14 cellular contexts compared by ENCODE assay signal in genomic region chr10:131908151-131908550, GRCh38. TPM values are rescaled to one million over a fixed set of nuclear protein-coding genes. Genes with fewer than 3 reads are reported as not detected.
A peak's percentile ranks its signal among the peaks of the same experiment; 100 is the strongest.
DNase-seq lines count a peak whose midpoint lies in the region; ATAC-seq and TF ChIP-seq lines count a peak whose summit lies in the region.
"Had no signal": no experiment of that assay in that cellular context is flagged by ENCODE, and none has a peak within 500 bp of the region (broad histone marks: within the 10 kb centered on the region; RNA-seq: fewer than 3 reads in every experiment).

No MANE protein-coding gene starts in this region.

- peaks cover 27 to 45% (median 42%) of the 10 kb centered on the region in 3 donors for H3K4me1 Mint-ChIP-seq in IgD-negative memory B cell
- H3K4me1 Mint-ChIP-seq in activated naive CD8-positive, alpha-beta T cell treated with anti-CD3 and anti-CD28 coated beads, Interleukin-2, amount 50 U/mL, for 24 hours = peaks cover 76% of the 10 kb centered on the region
- peaks cover 18% of the 10 kb centered on the region for H3K4me1 Mint-ChIP-seq in neural crest cell

- no peak overlapping the region for H4K91ac ChIP-seq in mesenchymal stem cell (ENCODE audit: low read length)

- H2BK15ac ChIP-seq in mesenchymal stem cell (ENCODE audit: low read depth, poor library complexity, severe bottlenecking) = no peak overlapping the region

- H3K4me2 ChIP-seq in mesenchymal stem cell (ENCODE audit: low read length, poor library complexity, severe bottlenecking) = no peak overlapping the region

- H4K8ac ChIP-seq in mesenchymal stem cell (ENCODE audit: low read length) = no peak overlapping the region

- H3K27me3 Mint-ChIP-seq in IgD-negative memory B cell (no peaks in the 10 kb centered on the region), neural crest cell (ENCODE audit: low read depth) (no peaks in the 10 kb centered on the region)
- H3K27me3 Mint-ChIP-seq in activated naive CD8-positive, alpha-beta T cell treated with anti-CD3 and anti-CD28 coated beads, Interleukin-2, amount 50 U/mL, for 24 hours = no peaks in the 10 kb centered on the region

- H2AK5ac ChIP-seq in mesenchymal stem cell (ENCODE audit: low read length, severe bottlenecking) = no peak overlapping the region

- DNase-seq in NCI-H82 (lab: John Stamatoyannopoulos, UW) = peak; percentile 56
- DNase-seq in NCI-H82 treated with DMSO at 0.1 percent for 48 hours (lab: John Stamatoyannopoulos, UW; ENCODE audit: unreplicated experiment) = no peak
- DNase-seq in activated naive CD8-positive, alpha-beta T cell treated with anti-CD3 and anti-CD28 coated beads, Interleukin-2, amount 50 U/mL, for 24 hours = no peak
- no peak for DNase-seq in neural crest cell (ENCODE audit: low read depth, low spot score)
- DNase-seq in sciatic nerve (ENCODE audit: low spot score) = no peak
- no peak for DNase-seq in mesenchymal stem cell
- DNase-seq: islet precursor cell, NCI-H1417, NCI-H446, SIG-M5 had no signal

- H2BK12ac ChIP-seq in mesenchymal stem cell (ENCODE audit: low read length in 2 of 2) = no peak overlapping the region

- no peak for TF ChIP-seq CTCF in neural crest cell (conservative IDR thresholded peaks at IDR 0.05)

- H3K27ac ChIP-seq in mesenchymal stem cell (ENCODE audit: low read length, poor library complexity, severe bottlenecking) = no peak overlapping the region
- H3K27ac ChIP-seq: 22Rv1 had no signal

- H3K9ac ChIP-seq in mesenchymal stem cell (ENCODE audit: low read length) = no peak overlapping the region

- intact Hi-C loops in sciatic nerve (cut with DNase I) = no loop called here

- H2BK5ac ChIP-seq in mesenchymal stem cell (ENCODE audit: low read depth, low read length, poor library complexity, severe bottlenecking) = no peak overlapping the region

- peaks cover 22% of the 10 kb centered on the region for H3K4me1 ChIP-seq in mesenchymal stem cell (ENCODE audit: control insufficient read depth, insufficient read depth, low read depth, low read length)

- no peak overlapping the region for H3K4ac ChIP-seq in mesenchymal stem cell (ENCODE audit: low read depth in 1 of 2, low read length in 2 of 2)

- H2AFZ ChIP-seq in mesenchymal stem cell (ENCODE audit: low read depth, low read length) = no peak overlapping the region

- H3K18ac ChIP-seq in mesenchymal stem cell (ENCODE audit: low read depth in 1 of 2, low read length in 2 of 2) = no peak overlapping the region

- H3K36me3 Mint-ChIP-seq in IgD-negative memory B cell = peaks cover 8% of the 10 kb centered on the region
- peaks cover 45% of the 10 kb centered on the region for H3K36me3 Mint-ChIP-seq in activated naive CD8-positive, alpha-beta T cell treated with anti-CD3 and anti-CD28 coated beads, Interleukin-2, amount 50 U/mL, for 24 hours (ENCODE audit: low read depth)
- peaks cover 4% of the 10 kb centered on the region for H3K36me3 Mint-ChIP-seq in neural crest cell (ENCODE audit: low read depth)

- H3K9me3 Mint-ChIP-seq in IgD-negative memory B cell (peaks cover 0 to 4% (median 1%) of the 10 kb centered on the region in 3 donors), neural crest cell (no peaks in the 10 kb centered on the region)
- no peaks in the 10 kb centered on the region for H3K9me3 Mint-ChIP-seq in activated naive CD8-positive, alpha-beta T cell treated with anti-CD3 and anti-CD28 coated beads, Interleukin-2, amount 50 U/mL, for 24 hours

- WGBS in mesenchymal stem cell = 91% methylated on average over 5 of the region's 5 CpGs

- H2BK120ac ChIP-seq in mesenchymal stem cell (ENCODE audit: low read depth, low read length) = no peak overlapping the region

- peak overlapping the region in 2 of 3 donors; percentile 2 to 39 for H3K27ac Mint-ChIP-seq in IgD-negative memory B cell
- peak overlapping the region; percentile 59 for H3K27ac Mint-ChIP-seq in activated naive CD8-positive, alpha-beta T cell treated with anti-CD3 and anti-CD28 coated beads, Interleukin-2, amount 50 U/mL, for 24 hours
- H3K27ac Mint-ChIP-seq in neural crest cell (ENCODE audit: unreplicated experiment) = no peak overlapping the region

- peaks cover 29 to 37% of the 10 kb centered on the region in 2 experiments for H3K36me3 ChIP-seq in mesenchymal stem cell (ENCODE audit: control insufficient read depth in 1 of 2, insufficient read depth in 2 of 2, low read depth in 1 of 2, low read length in 2 of 2)

- peaks cover 4% of the 10 kb centered on the region for H3K79me1 ChIP-seq in mesenchymal stem cell (replicated peaks; ENCODE audit: low read length, poor library complexity, severe bottlenecking)

- H3K14ac ChIP-seq in mesenchymal stem cell (ENCODE audit: low read length in 2 of 2) = no peak overlapping the region

- no peak overlapping the region for H3K4me3 Mint-ChIP-seq in IgD-negative memory B cell
- no peak overlapping the region for H3K4me3 Mint-ChIP-seq in activated naive CD8-positive, alpha-beta T cell treated with anti-CD3 and anti-CD28 coated beads, Interleukin-2, amount 50 U/mL, for 24 hours
- H3K4me3 Mint-ChIP-seq in neural crest cell = peak overlapping the region; percentile 26

- no peaks in the 10 kb centered on the region for H3K9me3 ChIP-seq in mesenchymal stem cell (ENCODE audit: control insufficient read depth, low read length)
- H3K9me3 ChIP-seq: adrenal gland had no signal

- no peak for ATAC-seq in activated naive CD8-positive, alpha-beta T cell treated with anti-CD3 and anti-CD28 coated beads, Interleukin-2, amount 50 U/mL, for 24 hours
- ATAC-seq in sciatic nerve = no peak
- ATAC-seq in HG03196 (IDR thresholded peaks at IDR 0.05; ENCODE audit: unreplicated experiment) = no peak

- H3K27me3 ChIP-seq in mesenchymal stem cell (ENCODE audit: control insufficient read depth in 1 of 2, insufficient read depth in 1 of 2, low read length in 2 of 2) = no peaks in the 10 kb centered on the region
- H3K27me3 ChIP-seq: adrenal gland had no signal

- no peak overlapping the region for H3K4me3 ChIP-seq in mesenchymal stem cell (ENCODE audit: insufficient read depth in 1 of 2, low read depth in 1 of 2, low read length in 2 of 2)
- H3K4me3 ChIP-seq: adrenal gland had no signal

- no peak overlapping the region for H3K23ac ChIP-seq in mesenchymal stem cell (ENCODE audit: low read length in 2 of 2)

RNA-seq across cellular contexts. Expression of gene PPP2R2D, which starts 7.3 kb away (rescaled TPM):
- 17.1 TPM for polyA plus RNA-seq in IgD-negative memory B cell
- total RNA-seq in neural crest cell = 39.3 and 45.0 TPM in 2 replicates
- 30.1 TPM for total RNA-seq in sciatic nerve
- polyA plus RNA-seq in mesenchymal stem cell (2013, experiment 1 of 2) = 29.1 TPM
- polyA plus RNA-seq in mesenchymal stem cell (2013, experiment 2 of 2) = 31.7 TPM
